Comparison of ENCODE assay signal across 1 cellular context in the genomic region with DNA sequence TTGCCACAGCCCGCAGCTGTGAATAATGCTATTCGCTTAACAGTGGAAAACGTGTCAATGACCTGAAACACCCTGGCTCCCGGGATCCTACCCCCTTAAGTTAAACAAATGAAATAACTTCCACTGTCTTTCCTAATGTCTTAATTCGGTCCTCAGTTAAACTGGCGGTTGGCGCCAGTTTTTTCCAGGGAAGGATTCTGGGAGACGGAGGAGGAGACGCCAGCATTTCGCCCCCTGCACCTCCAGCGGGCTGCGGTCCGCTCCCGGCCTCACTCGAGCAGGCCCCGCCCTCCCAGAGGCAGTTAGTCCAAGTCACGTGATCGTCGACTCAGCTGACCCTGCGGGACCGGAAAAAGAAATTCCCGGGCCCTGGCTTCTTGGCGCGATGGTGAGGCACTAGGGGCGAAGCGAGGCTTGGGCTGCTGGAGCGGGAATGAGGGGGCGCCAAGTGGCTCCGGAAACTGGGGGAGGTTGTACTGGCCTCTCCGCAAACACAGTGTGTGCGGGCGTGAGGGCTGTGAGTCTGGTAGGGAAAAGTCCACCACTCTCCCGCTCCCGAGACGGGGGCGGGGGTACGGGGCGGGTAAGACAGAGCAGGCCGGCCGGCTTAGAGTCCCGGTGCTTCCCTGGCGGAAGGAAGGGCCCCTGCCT.
TF ChIP-seq lines count a peak whose summit lies in the region.

A gene (plus strand): TSS at position 359 of the 651 bp plus-strand sequence. CDS start 27 bp downstream, at position 386.

TF ChIP-seq in HepG2, 621 proteins besides CTCF, POLR2A, EP300 and RAD21 (continued from another document and continues in another):
- TF ChIP-seq, protein P1, sequence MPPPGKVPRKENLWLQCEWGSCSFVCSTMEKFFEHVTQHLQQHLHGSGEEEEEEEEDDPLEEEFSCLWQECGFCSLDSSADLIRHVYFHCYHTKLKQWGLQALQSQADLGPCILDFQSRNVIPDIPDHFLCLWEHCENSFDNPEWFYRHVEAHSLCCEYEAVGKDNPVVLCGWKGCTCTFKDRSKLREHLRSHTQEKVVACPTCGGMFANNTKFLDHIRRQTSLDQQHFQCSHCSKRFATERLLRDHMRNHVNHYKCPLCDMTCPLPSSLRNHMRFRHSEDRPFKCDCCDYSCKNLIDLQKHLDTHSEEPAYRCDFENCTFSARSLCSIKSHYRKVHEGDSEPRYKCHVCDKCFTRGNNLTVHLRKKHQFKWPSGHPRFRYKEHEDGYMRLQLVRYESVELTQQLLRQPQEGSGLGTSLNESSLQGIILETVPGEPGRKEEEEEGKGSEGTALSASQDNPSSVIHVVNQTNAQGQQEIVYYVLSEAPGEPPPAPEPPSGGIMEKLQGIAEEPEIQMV (CRISPR knock-in tag; IDR thresholded peaks at IDR 0.05; ENCODE audit: low read depth): peak; percentile 95
- TF ChIP-seq, protein P2, sequence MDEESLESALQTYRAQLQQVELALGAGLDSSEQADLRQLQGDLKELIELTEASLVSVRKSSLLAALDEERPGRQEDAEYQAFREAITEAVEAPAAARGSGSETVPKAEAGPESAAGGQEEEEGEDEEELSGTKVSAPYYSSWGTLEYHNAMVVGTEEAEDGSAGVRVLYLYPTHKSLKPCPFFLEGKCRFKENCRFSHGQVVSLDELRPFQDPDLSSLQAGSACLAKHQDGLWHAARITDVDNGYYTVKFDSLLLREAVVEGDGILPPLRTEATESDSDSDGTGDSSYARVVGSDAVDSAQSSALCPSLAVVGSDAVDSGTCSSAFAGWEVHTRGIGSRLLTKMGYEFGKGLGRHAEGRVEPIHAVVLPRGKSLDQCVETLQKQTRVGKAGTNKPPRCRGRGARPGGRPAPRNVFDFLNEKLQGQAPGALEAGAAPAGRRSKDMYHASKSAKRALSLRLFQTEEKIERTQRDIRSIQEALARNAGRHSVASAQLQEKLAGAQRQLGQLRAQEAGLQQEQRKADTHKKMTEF (CRISPR knock-in tag; IDR thresholded peaks at IDR 0.05): peak; percentile 93
- TF ChIP-seq, protein P3, sequence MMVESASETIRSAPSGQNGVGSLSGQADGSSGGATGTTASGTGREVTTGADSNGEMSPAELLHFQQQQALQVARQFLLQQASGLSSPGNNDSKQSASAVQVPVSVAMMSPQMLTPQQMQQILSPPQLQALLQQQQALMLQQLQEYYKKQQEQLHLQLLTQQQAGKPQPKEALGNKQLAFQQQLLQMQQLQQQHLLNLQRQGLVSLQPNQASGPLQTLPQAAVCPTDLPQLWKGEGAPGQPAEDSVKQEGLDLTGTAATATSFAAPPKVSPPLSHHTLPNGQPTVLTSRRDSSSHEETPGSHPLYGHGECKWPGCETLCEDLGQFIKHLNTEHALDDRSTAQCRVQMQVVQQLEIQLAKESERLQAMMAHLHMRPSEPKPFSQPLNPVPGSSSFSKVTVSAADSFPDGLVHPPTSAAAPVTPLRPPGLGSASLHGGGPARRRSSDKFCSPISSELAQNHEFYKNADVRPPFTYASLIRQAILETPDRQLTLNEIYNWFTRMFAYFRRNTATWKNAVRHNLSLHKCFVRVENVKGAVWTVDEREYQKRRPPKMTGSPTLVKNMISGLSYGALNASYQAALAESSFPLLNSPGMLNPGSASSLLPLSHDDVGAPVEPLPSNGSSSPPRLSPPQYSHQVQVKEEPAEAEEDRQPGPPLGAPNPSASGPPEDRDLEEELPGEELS (CRISPR knock-in tag; IDR thresholded peaks at IDR 0.05): no peak; the same call in 1 of the 2 replicates
- TF ChIP-seq ZFP1 (CRISPR knock-in tag; IDR thresholded peaks at IDR 0.05): no peak; the same call in 1 of the 2 replicates
- TF ChIP-seq ZNF556 (CRISPR knock-in tag; IDR thresholded peaks at IDR 0.05; ENCODE audit: borderline replicate concordance): peak; percentile 95
- TF ChIP-seq ZNF354B (CRISPR knock-in tag; IDR thresholded peaks at IDR 0.05): no peak
- TF ChIP-seq RBFOX2 (IDR thresholded peaks at IDR 0.05; ENCODE audit: low read depth, low read length): peak; percentile 83
- TF ChIP-seq, protein P4, sequence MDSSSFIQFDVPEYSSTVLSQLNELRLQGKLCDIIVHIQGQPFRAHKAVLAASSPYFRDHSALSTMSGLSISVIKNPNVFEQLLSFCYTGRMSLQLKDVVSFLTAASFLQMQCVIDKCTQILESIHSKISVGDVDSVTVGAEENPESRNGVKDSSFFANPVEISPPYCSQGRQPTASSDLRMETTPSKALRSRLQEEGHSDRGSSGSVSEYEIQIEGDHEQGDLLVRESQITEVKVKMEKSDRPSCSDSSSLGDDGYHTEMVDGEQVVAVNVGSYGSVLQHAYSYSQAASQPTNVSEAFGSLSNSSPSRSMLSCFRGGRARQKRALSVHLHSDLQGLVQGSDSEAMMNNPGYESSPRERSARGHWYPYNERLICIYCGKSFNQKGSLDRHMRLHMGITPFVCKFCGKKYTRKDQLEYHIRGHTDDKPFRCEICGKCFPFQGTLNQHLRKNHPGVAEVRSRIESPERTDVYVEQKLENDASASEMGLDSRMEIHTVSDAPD (CRISPR knock-in tag; IDR thresholded peaks at IDR 0.05): no peak
- TF ChIP-seq ZNF232 (CRISPR knock-in tag; IDR thresholded peaks at IDR 0.05; ENCODE audit: borderline replicate concordance): no peak; the same call in 1 of the 2 replicates
- no peak for TF ChIP-seq ZNF326 (CRISPR knock-in tag; IDR thresholded peaks at IDR 0.05; ENCODE audit: borderline replicate concordance)
- no peak for TF ChIP-seq HNF4A (CRISPR knock-in tag; IDR thresholded peaks at IDR 0.05)
- peak; percentile 65 for TF ChIP-seq NCOA2 (CRISPR knock-in tag; IDR thresholded peaks at IDR 0.05)
- TF ChIP-seq IKZF4 (CRISPR knock-in tag; IDR thresholded peaks at IDR 0.05; ENCODE audit: borderline replicate concordance, low read depth, not compliant biosample characterization): peak; percentile 38
- TF ChIP-seq ZNF138 (CRISPR knock-in tag; IDR thresholded peaks at IDR 0.05; ENCODE audit: low read depth): no peak
- TF ChIP-seq, protein P5, sequence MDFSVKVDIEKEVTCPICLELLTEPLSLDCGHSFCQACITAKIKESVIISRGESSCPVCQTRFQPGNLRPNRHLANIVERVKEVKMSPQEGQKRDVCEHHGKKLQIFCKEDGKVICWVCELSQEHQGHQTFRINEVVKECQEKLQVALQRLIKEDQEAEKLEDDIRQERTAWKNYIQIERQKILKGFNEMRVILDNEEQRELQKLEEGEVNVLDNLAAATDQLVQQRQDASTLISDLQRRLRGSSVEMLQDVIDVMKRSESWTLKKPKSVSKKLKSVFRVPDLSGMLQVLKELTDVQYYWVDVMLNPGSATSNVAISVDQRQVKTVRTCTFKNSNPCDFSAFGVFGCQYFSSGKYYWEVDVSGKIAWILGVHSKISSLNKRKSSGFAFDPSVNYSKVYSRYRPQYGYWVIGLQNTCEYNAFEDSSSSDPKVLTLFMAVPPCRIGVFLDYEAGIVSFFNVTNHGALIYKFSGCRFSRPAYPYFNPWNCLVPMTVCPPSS (IDR thresholded peaks at IDR 0.05): peak; percentile 93; the same call in 1 of the 2 replicates
- TF ChIP-seq ETV6 (CRISPR knock-in tag; conservative IDR thresholded peaks at IDR 0.05): peak; percentile 69; the same call in 1 of the 2 replicates
- peak; percentile 54; the same call in 1 of the 2 replicates for TF ChIP-seq ZNF225 (CRISPR knock-in tag; IDR thresholded peaks at IDR 0.05)
- TF ChIP-seq NFKBIZ (CRISPR knock-in tag; IDR thresholded peaks at IDR 0.05): 0 out of 2 replicates have a peak, but pooled peaks have one; percentile 60
- TF ChIP-seq NFE2L1 (CRISPR knock-in tag; IDR thresholded peaks at IDR 0.05; ENCODE audit: borderline replicate concordance): peak; percentile 34; the same call in 1 of the 2 replicates
- TF ChIP-seq, protein P6, sequence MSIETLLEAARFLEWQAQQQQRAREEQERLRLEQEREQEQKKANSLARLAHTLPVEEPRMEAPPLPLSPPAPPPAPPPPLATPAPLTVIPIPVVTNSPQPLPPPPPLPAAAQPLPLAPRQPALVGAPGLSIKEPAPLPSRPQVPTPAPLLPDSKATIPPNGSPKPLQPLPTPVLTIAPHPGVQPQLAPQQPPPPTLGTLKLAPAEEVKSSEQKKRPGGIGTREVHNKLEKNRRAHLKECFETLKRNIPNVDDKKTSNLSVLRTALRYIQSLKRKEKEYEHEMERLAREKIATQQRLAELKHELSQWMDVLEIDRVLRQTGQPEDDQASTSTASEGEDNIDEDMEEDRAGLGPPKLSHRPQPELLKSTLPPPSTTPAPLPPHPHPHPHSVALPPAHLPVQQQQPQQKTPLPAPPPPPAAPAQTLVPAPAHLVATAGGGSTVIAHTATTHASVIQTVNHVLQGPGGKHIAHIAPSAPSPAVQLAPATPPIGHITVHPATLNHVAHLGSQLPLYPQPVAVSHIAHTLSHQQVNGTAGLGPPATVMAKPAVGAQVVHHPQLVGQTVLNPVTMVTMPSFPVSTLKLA (IDR thresholded peaks at IDR 0.05): 0 out of 2 replicates have a peak, but pooled peaks have one; percentile 42
- TF ChIP-seq ZNF337 (CRISPR knock-in tag; IDR thresholded peaks at IDR 0.05; ENCODE audit: borderline replicate concordance, low read depth): peak; percentile 69; the same call in 1 of the 2 replicates
- 0 out of 2 replicates have a peak, but pooled peaks have one; percentile 69 for TF ChIP-seq ZSCAN31 (CRISPR knock-in tag; IDR thresholded peaks at IDR 0.05; ENCODE audit: low read depth)
- 0 out of 2 replicates have a peak, but pooled peaks have one; percentile 86 for TF ChIP-seq ELF4 (CRISPR knock-in tag; IDR thresholded peaks at IDR 0.05; ENCODE audit: borderline replicate concordance)
- TF ChIP-seq JUNB (CRISPR knock-in tag; IDR thresholded peaks at IDR 0.05; ENCODE audit: borderline replicate concordance): no peak
- TF ChIP-seq, protein P7, sequence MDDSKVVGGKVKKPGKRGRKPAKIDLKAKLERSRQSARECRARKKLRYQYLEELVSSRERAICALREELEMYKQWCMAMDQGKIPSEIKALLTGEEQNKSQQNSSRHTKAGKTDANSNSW (CRISPR knock-in tag; IDR thresholded peaks at IDR 0.05; ENCODE audit: borderline replicate concordance): no peak
- TF ChIP-seq, protein P8, sequence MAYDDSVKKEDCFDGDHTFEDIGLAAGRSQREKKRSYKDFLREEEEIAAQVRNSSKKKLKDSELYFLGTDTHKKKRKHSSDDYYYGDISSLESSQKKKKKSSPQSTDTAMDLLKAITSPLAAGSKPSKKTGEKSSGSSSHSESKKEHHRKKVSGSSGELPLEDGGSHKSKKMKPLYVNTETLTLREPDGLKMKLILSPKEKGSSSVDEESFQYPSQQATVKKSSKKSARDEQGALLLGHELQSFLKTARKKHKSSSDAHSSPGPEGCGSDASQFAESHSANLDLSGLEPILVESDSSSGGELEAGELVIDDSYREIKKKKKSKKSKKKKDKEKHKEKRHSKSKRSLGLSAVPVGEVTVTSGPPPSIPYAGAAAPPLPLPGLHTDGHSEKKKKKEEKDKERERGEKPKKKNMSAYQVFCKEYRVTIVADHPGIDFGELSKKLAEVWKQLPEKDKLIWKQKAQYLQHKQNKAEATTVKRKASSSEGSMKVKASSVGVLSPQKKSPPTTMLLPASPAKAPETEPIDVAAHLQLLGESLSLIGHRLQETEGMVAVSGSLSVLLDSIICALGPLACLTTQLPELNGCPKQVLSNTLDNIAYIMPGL (CRISPR knock-in tag; IDR thresholded peaks at IDR 0.05; ENCODE audit: borderline replicate concordance in 1 of 2, low read depth in 1 of 2): peak; percentile 52 to 78; a peak in 3 of 4 replicates
- no peak for TF ChIP-seq RBM39 (IDR thresholded peaks at IDR 0.05; ENCODE audit: low read depth, low read length, poor library complexity, severe bottlenecking)
- TF ChIP-seq PCBP1 (IDR thresholded peaks at IDR 0.05; ENCODE audit: borderline replicate concordance, low read depth, low read length): 0 out of 2 replicates have a peak, but pooled peaks have one; percentile 47
- TF ChIP-seq ZNF558 (CRISPR knock-in tag; IDR thresholded peaks at IDR 0.05; ENCODE audit: borderline replicate concordance): peak; percentile 42; the same call in 1 of the 2 replicates
- TF ChIP-seq, protein P9, sequence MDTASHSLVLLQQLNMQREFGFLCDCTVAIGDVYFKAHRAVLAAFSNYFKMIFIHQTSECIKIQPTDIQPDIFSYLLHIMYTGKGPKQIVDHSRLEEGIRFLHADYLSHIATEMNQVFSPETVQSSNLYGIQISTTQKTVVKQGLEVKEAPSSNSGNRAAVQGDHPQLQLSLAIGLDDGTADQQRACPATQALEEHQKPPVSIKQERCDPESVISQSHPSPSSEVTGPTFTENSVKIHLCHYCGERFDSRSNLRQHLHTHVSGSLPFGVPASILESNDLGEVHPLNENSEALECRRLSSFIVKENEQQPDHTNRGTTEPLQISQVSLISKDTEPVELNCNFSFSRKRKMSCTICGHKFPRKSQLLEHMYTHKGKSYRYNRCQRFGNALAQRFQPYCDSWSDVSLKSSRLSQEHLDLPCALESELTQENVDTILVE (CRISPR knock-in tag; IDR thresholded peaks at IDR 0.05): peak; percentile 78
- no peak for TF ChIP-seq ZNF660 (CRISPR knock-in tag; IDR thresholded peaks at IDR 0.05; ENCODE audit: borderline replicate concordance, low read depth)
- TF ChIP-seq, protein P10, sequence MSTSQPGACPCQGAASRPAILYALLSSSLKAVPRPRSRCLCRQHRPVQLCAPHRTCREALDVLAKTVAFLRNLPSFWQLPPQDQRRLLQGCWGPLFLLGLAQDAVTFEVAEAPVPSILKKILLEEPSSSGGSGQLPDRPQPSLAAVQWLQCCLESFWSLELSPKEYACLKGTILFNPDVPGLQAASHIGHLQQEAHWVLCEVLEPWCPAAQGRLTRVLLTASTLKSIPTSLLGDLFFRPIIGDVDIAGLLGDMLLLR (CRISPR knock-in tag; IDR thresholded peaks at IDR 0.05): 0 out of 2 replicates have a peak, but pooled peaks have one; percentile 46
- 0 out of 2 replicates have a peak, but pooled peaks have one; percentile 47 for TF ChIP-seq ZNF713 (CRISPR knock-in tag; IDR thresholded peaks at IDR 0.05)
- TF ChIP-seq RFX1 (IDR thresholded peaks at IDR 0.05): no peak
- TF ChIP-seq HMG20B (CRISPR knock-in tag; conservative IDR thresholded peaks at IDR 0.05): peak; percentile 77; the same call in 1 of the 2 replicates
- no peak for TF ChIP-seq CBX2 (IDR thresholded peaks at IDR 0.05; ENCODE audit: low read depth, low read length)
- no peak for TF ChIP-seq CBX2 (CRISPR knock-in tag; IDR thresholded peaks at IDR 0.05; ENCODE audit: low read depth)
- no peak for TF ChIP-seq ZNF160 (CRISPR knock-in tag; IDR thresholded peaks at IDR 0.05)
- no peak for TF ChIP-seq EED (CRISPR knock-in tag; IDR thresholded peaks at IDR 0.05)
- peak; percentile 59; the same call in 1 of the 2 replicates for TF ChIP-seq SAFB2 (CRISPR knock-in tag; IDR thresholded peaks at IDR 0.05; ENCODE audit: borderline replicate concordance, low read depth)
- no peak for TF ChIP-seq TRIM24 (CRISPR knock-in tag; IDR thresholded peaks at IDR 0.05)
- TF ChIP-seq, protein P11, sequence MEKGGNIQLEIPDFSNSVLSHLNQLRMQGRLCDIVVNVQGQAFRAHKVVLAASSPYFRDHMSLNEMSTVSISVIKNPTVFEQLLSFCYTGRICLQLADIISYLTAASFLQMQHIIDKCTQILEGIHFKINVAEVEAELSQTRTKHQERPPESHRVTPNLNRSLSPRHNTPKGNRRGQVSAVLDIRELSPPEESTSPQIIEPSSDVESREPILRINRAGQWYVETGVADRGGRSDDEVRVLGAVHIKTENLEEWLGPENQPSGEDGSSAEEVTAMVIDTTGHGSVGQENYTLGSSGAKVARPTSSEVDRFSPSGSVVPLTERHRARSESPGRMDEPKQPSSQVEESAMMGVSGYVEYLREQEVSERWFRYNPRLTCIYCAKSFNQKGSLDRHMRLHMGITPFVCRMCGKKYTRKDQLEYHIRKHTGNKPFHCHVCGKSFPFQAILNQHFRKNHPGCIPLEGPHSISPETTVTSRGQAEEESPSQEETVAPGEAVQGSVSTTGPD (CRISPR knock-in tag; IDR thresholded peaks at IDR 0.05): 0 out of 2 replicates have a peak, but pooled peaks have one; percentile 31
